In genomic region chr3:146104068-146104467, GRCh38 we compare ENCODE assay signal across 10 cellular contexts. TPM values are rescaled to one million over a fixed set of nuclear protein-coding genes. Genes with fewer than 3 reads are reported as not detected.
"Had no signal": no experiment of that assay in that cellular context is flagged by ENCODE, and none has a peak within 500 bp of the region (broad histone marks: within the 10 kb centered on the region; RNA-seq: fewer than 3 reads in every experiment).

No MANE protein-coding gene starts in this region.

- DNase-seq: GOT3, HFFc6, KBM-7 had no signal

- H3K36me3 Mint-ChIP-seq: IgD-negative memory B cell had no signal

- H3K4me1 ChIP-seq: HAP-1 had no signal

- H3K4me1 Mint-ChIP-seq: IgD-negative memory B cell had no signal

- H3K9ac ChIP-seq: KMS-11 had no signal

- FAIRE-seq: H54, HepG2 had no signal

- H3K27me3 Mint-ChIP-seq: IgD-negative memory B cell had no signal

- H3K4me3 ChIP-seq: HAP-1 had no signal

- H3K27ac Mint-ChIP-seq: HFFc6, IgD-negative memory B cell had no signal

- H3K4me3 Mint-ChIP-seq: HFFc6, IgD-negative memory B cell had no signal

- ATAC-seq: HCT116, HepG2 had no signal

- H3K9me3 Mint-ChIP-seq: HFFc6 had no signal

- H3K27ac ChIP-seq: HL-60, KMS-11 had no signal

- H3K9me3 ChIP-seq: HAP-1 had no signal

- H3K4me2 ChIP-seq: KMS-11 had no signal

RNA-seq across cellular contexts. Expression of gene PLOD2, which starts 56.9 kb away (rescaled TPM):
- polyA plus RNA-seq: IgD-negative memory B cell had no signal
